ENCODE assay signal across 8 cellular contexts in genomic region chr11:72553748-72554147, GRCh38.
DNase-seq lines count a peak whose midpoint lies in the region; ATAC-seq and TF ChIP-seq lines count a peak whose summit lies in the region.

No MANE protein-coding gene starts in this region.

- no peak overlapping the region for H2AFZ ChIP-seq in OCI-LY3 (ENCODE audit: low read depth, low read length)

- no peaks in the 10 kb centered on the region for H3K9me3 ChIP-seq in A673 (ENCODE audit: low read depth, low read length, poor library complexity, severe bottlenecking)
- no peaks in the 10 kb centered on the region for H3K9me3 ChIP-seq in OCI-LY3 (ENCODE audit: insufficient read depth, low read length)
- H3K9me3 ChIP-seq in endodermal cell (ENCODE audit: control insufficient read depth, low read length) = no peaks in the 10 kb centered on the region
- no peaks in the 10 kb centered on the region for H3K9me3 ChIP-seq in tibial nerve

- no peak overlapping the region for H3K4me2 ChIP-seq in OCI-LY3 (ENCODE audit: low read length)

- peaks cover 5% of the 10 kb centered on the region for H3K27me3 ChIP-seq in A673 (replicated peaks; ENCODE audit: insufficient read depth, low read depth, low read length, poor library complexity)
- peaks cover 53% of the 10 kb centered on the region for H3K27me3 ChIP-seq in OCI-LY3 (ENCODE audit: low read depth, low read length)
- H3K27me3 ChIP-seq in endodermal cell (ENCODE audit: control insufficient read depth, insufficient read depth, low read length, poor library complexity, severe bottlenecking) = peaks cover 21% of the 10 kb centered on the region
- H3K27me3 ChIP-seq in tibial nerve = no peaks in the 10 kb centered on the region

- H3K79me2 ChIP-seq in OCI-LY3 (ENCODE audit: low read length) = no peaks in the 10 kb centered on the region

- no peak overlapping the region for H3K27ac ChIP-seq in A673 (ENCODE audit: low read depth, low read length, poor library complexity, severe bottlenecking)
- H3K27ac ChIP-seq in OCI-LY3 (ENCODE audit: low read length) = no peak overlapping the region
- no peak overlapping the region for H3K27ac ChIP-seq in endodermal cell (ENCODE audit: low read depth, low read length)
- no peak overlapping the region for H3K27ac ChIP-seq in tibial nerve

- H3K27me3 Mint-ChIP-seq in endodermal cell (ENCODE audit: insufficient read depth) (peaks cover 34% of the 10 kb centered on the region), endothelial cell (ENCODE audit: unreplicated experiment) (peaks cover 1% of the 10 kb centered on the region)

- DNase-seq in A673 (ENCODE audit: low spot score) (peak; percentile 48), Daoy (ENCODE audit: low read depth) (peak; percentile 19), endodermal cell (peak; percentile 84), endothelial cell (ENCODE audit: low spot score) (no peak), tibial nerve (ENCODE audit: low spot score in 2 of 2) (no peak), activated gamma-delta T cell (lab: John Stamatoyannopoulos, UW) (no peak)

- TF ChIP-seq CTCF in A673 (conservative IDR thresholded peaks at IDR 0.05; ENCODE audit: low read depth, low read length) = peak; percentile 56
- TF ChIP-seq CTCF in OCI-LY3 (IDR thresholded peaks at IDR 0.05; ENCODE audit: low read depth, low read length) = peak; percentile 65
- peak; percentile 78 for TF ChIP-seq CTCF in endodermal cell (conservative IDR thresholded peaks at IDR 0.05)
- no peak for TF ChIP-seq CTCF in endothelial cell (IDR thresholded peaks at IDR 0.05; ENCODE audit: unreplicated experiment)
- no peak for TF ChIP-seq CTCF in tibial nerve (IDR thresholded peaks at IDR 0.05)

- no peak overlapping the region for H3K4me3 ChIP-seq in A673 (ENCODE audit: low read depth, low read length, poor library complexity, severe bottlenecking)
- no peak overlapping the region for H3K4me3 ChIP-seq in OCI-LY3 (ENCODE audit: low read length)
- no peak overlapping the region for H3K4me3 ChIP-seq in endodermal cell (ENCODE audit: low read length)
- H3K4me3 ChIP-seq in tibial nerve = no peak overlapping the region

- H3K36me3 Mint-ChIP-seq in endodermal cell (ENCODE audit: low read depth) (no peaks in the 10 kb centered on the region), endothelial cell (ENCODE audit: low read depth, unreplicated experiment) (no peaks in the 10 kb centered on the region)

- no peak for TF ChIP-seq POLR2A in tibial nerve (IDR thresholded peaks at IDR 0.05)

- no peak overlapping the region for H3K27ac Mint-ChIP-seq in endodermal cell
- H3K27ac Mint-ChIP-seq in endothelial cell (ENCODE audit: unreplicated experiment) = no peak overlapping the region

- intact Hi-C loops in A673 (cut with micrococcal nuclease; ENCODE audit: unreplicated experiment) = loop anchor here (5.0 kb wide), 1 partner anchor 81 kb away; no protein-coding TSS in a partner anchor

- BruUV-seq in A673 (replicated peaks; lab: Mats Ljungman, UMichigan) = no TSS peak

- H4K20me1 ChIP-seq in OCI-LY3 (ENCODE audit: insufficient read depth, low read length) = no peaks in the 10 kb centered on the region

- H3K4me3 Mint-ChIP-seq in endodermal cell (no peak overlapping the region), endothelial cell (ENCODE audit: unreplicated experiment) (no peak overlapping the region)

- H3K9me3 Mint-ChIP-seq in endodermal cell = no peaks in the 10 kb centered on the region
- H3K9me3 Mint-ChIP-seq in endothelial cell (ENCODE audit: unreplicated experiment) = no peaks in the 10 kb centered on the region

- CTCF ChIA-PET in A673 (lab: Charles Lee) = interaction anchor here (2.6 kb wide), 1 partner anchor 82 kb away, joined by 11 read pairs; no protein-coding TSS in a partner anchor

- no peaks in the 10 kb centered on the region for H3K36me3 ChIP-seq in A673 (ENCODE audit: insufficient read depth, low read length, poor library complexity, severe bottlenecking)
- no peaks in the 10 kb centered on the region for H3K36me3 ChIP-seq in OCI-LY3 (replicated peaks; ENCODE audit: low read depth, low read length)
- H3K36me3 ChIP-seq in endodermal cell (ENCODE audit: control insufficient read depth, insufficient read depth, low read length) = no peaks in the 10 kb centered on the region
- no peaks in the 10 kb centered on the region for H3K36me3 ChIP-seq in tibial nerve

- POLR2A ChIA-PET in A673 (lab: Charles Lee; ENCODE audit: low non-redundant PET) = no interaction called here

- H3K4me1 Mint-ChIP-seq in endodermal cell (peaks cover 7% of the 10 kb centered on the region), endothelial cell (ENCODE audit: unreplicated experiment) (no peaks in the 10 kb centered on the region)

- ATAC-seq in HG03432 (IDR thresholded peaks at IDR 0.05; ENCODE audit: unreplicated experiment) = no peak

- 78 to 86% methylated on average over 1 to 4 of the region's 4 CpGs for WGBS in endodermal cell (ENCODE audit: insufficient coverage in 1 of 2, insufficient read length in 1 of 2), 2 experiments
- WGBS in tibial nerve, 2 donors = 46 to 66% methylated on average over 4 of the region's 4 CpGs

- H3K4me1 ChIP-seq in A673 (ENCODE audit: insufficient read depth, low read length, poor library complexity, severe bottlenecking) = no peaks in the 10 kb centered on the region
- H3K4me1 ChIP-seq in OCI-LY3 (ENCODE audit: low read length) = no peaks in the 10 kb centered on the region
- H3K4me1 ChIP-seq in endodermal cell (ENCODE audit: control insufficient read depth, insufficient read depth, low read length) = no peaks in the 10 kb centered on the region
- H3K4me1 ChIP-seq in tibial nerve = no peaks in the 10 kb centered on the region

- no peak for TF ChIP-seq EP300 in tibial nerve (IDR thresholded peaks at IDR 0.05)

- no peak overlapping the region for H3K9ac ChIP-seq in OCI-LY3 (ENCODE audit: low read length)
- no peak overlapping the region for H3K9ac ChIP-seq in endodermal cell (ENCODE audit: extremely low read depth, low read length, poor library complexity, severe bottlenecking)

Comparison
In these comparisons a context has a peak if more than half of its experiments do, and no peak if none do; other contexts are left out.
1. DNase-seq: peak in A673 (single experiment), Daoy (single experiment) and endodermal cell (single experiment); none in endothelial cell (single experiment), tibial nerve (0 of 2) and activated gamma-delta T cell (single experiment).
2. CTCF ChIP-seq: peak in A673 (single experiment), OCI-LY3 (single experiment) and endodermal cell (single experiment); none in endothelial cell (single experiment) and tibial nerve (0 of 5).